Comparison of ENCODE assay signal across 18 cellular contexts in genomic region chr7:17313175-17313574, GRCh38.
"Had no signal": no experiment of that assay in that cellular context is flagged by ENCODE, and none has a peak within 500 bp of the region (broad histone marks: within the 10 kb centered on the region; RNA-seq: fewer than 3 reads in every experiment).

No MANE protein-coding gene starts in this region.

- H3K36me3 ChIP-seq: breast epithelium had no signal

- ATAC-seq: activated naive CD8-positive, alpha-beta T cell treated with anti-CD3 and anti-CD28 coated beads, Interleukin-2, amount 50 U/mL, for 24 hours; activated T-helper 17 cell treated with anti-CD3 and anti-CD28 coated beads, Interleukin-2, amount 50 U/mL, for 72 hours; gastroesophageal sphincter; stimulated activated memory B cell treated with anti-CD40 and anti-IgM and Interleukin-4, amounts not matched to agents 10 μg/mL and 1 μg/mL and 100 μg/mL, for 72 hours had no signal

- H3K27me3 ChIP-seq: ascending aorta, breast epithelium, gastroesophageal sphincter, sigmoid colon, tibial artery had no signal

- H3K27ac ChIP-seq: ascending aorta, sigmoid colon had no signal

- H3K9me3 ChIP-seq: ascending aorta, breast epithelium, gastroesophageal sphincter, sigmoid colon, tibial artery had no signal

- H3K4me3 ChIP-seq: ascending aorta, breast epithelium, gastroesophageal sphincter, sigmoid colon, tibial artery had no signal

- DNase-seq: activated CD4-positive, alpha-beta T cell treated with anti-CD3 and anti-CD28 coated beads for 1 hour; activated CD4-positive, alpha-beta T cell treated with anti-CD3 and anti-CD28 coated beads, Interleukin-2, amount 50 U/mL, for 4 hours; activated naive CD4-positive, alpha-beta T cell treated with anti-CD3 and anti-CD28 coated beads for 36 hours; activated naive CD8-positive, alpha-beta T cell treated with anti-CD3 and anti-CD28 coated beads, Interleukin-2, amount 50 U/mL, for 24 hours; activated T-cell treated with anti-CD3 and anti-CD28 coated beads for 4 hours; cerebellar nuclear complex; effector memory CD4-positive, alpha-beta T cell; nephron progenitor cell; occipital lobe; sigmoid colon; stimulated activated CD4-positive, alpha-beta T cell treated with anti-CD3 and anti-CD28 coated beads, Interleukin-2, amount 100 ng/mL, for 48 hours; SW 1271; tibial artery had no signal
